In the genomic region with DNA sequence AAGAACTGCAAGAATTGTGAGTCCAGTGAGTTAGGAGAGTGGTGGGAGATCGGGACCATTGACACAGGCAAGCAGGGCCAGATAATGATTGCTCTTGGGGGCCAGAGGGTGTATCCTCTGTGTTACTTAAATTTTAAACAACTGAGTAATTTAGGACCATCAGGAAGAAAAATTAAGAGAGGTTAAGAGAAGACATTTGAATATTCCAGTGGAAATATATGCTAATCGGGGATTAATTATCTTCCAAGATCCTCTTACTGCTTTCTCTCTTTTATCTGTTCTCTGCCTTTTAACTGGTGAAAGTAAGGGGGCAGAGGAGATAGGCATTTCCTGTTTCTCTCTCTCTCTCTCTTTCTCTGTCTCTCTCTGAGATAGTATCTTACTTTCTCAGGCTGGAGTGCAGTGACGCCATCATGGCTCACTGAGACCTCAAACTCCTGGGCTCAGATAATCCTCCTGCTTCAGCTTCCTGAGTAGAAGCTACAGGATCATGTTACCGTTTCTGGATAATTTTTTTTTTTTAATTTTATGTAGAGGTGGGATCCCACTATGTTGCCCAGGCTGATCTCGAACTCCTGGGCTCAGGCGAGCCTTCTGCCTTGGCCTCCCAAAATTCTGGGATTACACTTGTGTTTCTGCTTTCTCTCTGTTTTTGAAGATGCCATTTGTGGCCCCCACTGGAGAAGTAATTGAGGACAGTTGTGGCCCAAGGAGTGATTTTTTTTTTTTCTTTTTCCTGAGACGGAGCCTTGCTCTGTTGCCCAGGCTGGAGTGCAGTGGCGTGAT, we compare ENCODE assay signal across 10 cellular contexts.
DNase-seq lines count a peak whose midpoint lies in the region; ATAC-seq and TF ChIP-seq lines count a peak whose summit lies in the region.
"Had no signal": no experiment of that assay in that cellular context is flagged by ENCODE, and none has a peak within 500 bp of the region (broad histone marks: within the 10 kb centered on the region; RNA-seq: fewer than 3 reads in every experiment).

No MANE protein-coding gene starts in this region.

- DNase-seq in activated CD8-positive, alpha-beta memory T cell treated with anti-CD3 and anti-CD28 coated beads, Interleukin-2, amount 10 ng/mL, durations not matched to agents 7 days and 5 days: no peak
- DNase-seq in activated CD8-positive, alpha-beta memory T cell treated with anti-CD3 and anti-CD28 coated beads for 24 hours: no peak
- DNase-seq in SJSA1 (ENCODE audit: low read depth in 1 of 2, low spot score in 2 of 2) (peak; percentile 53 to 57), chondrocyte (ENCODE audit: low spot score) (no peak), stomach (no peak), heart right ventricle (no peak)
- DNase-seq in stimulated activated CD4-positive, alpha-beta T cell treated with anti-CD3 and anti-CD28 coated beads, Interleukin-2, amount 100 ng/mL, for 24 hours: peak; percentile 20 to 42
- DNase-seq: esophagus squamous epithelium, MM.1S had no signal

- no peak overlapping the region for H3K4me3 Mint-ChIP-seq in activated CD8-positive, alpha-beta memory T cell treated with anti-CD3 and anti-CD28 coated beads, Interleukin-2, amount 10 ng/mL, durations not matched to agents 7 days and 5 days
- no peak overlapping the region for H3K4me3 Mint-ChIP-seq in chondrocyte (ENCODE audit: unreplicated experiment)

- H3K9me3 ChIP-seq in SJSA1 (replicated peaks) (no peaks in the 10 kb centered on the region), stomach (no peaks in the 10 kb centered on the region), gastroesophageal sphincter (no peaks in the 10 kb centered on the region), heart right ventricle (peaks cover 0 to 6% (median 0%) of the 10 kb centered on the region in 11 donors)
- H3K9me3 ChIP-seq: esophagus squamous epithelium had no signal

- H3K4me3 ChIP-seq in SJSA1 (no peak overlapping the region), stomach (no peak overlapping the region), gastroesophageal sphincter (no peak overlapping the region), heart right ventricle (no peak overlapping the region)
- H3K4me3 ChIP-seq: esophagus squamous epithelium had no signal

- no peaks in the 10 kb centered on the region for H3K27me3 Mint-ChIP-seq in activated CD8-positive, alpha-beta memory T cell treated with anti-CD3 and anti-CD28 coated beads, Interleukin-2, amount 10 ng/mL, durations not matched to agents 7 days and 5 days
- no peaks in the 10 kb centered on the region for H3K27me3 Mint-ChIP-seq in chondrocyte (ENCODE audit: low read depth)

- intact Hi-C loops in stomach (cut with DNase I; ENCODE audit: low total_unique reads): no loop called here
- intact Hi-C loops in heart right ventricle (cut with DNase I): no loop called here

- H3K4me1 ChIP-seq in SJSA1 (replicated peaks) (peaks cover 11% of the 10 kb centered on the region), stomach (peaks cover 0 to 4% (median 0%) of the 10 kb centered on the region in 4 donors), gastroesophageal sphincter (no peaks in the 10 kb centered on the region), heart right ventricle (peaks cover 0 to 11% (median 0%) of the 10 kb centered on the region in 9 donors)

- H3K9me3 Mint-ChIP-seq in activated CD8-positive, alpha-beta memory T cell treated with anti-CD3 and anti-CD28 coated beads, Interleukin-2, amount 10 ng/mL, durations not matched to agents 7 days and 5 days (ENCODE audit: low read depth): no peaks in the 10 kb centered on the region
- H3K9me3 Mint-ChIP-seq in chondrocyte (ENCODE audit: low read depth): no peaks in the 10 kb centered on the region

- CTCF ChIA-PET in activated CD8-positive, alpha-beta memory T cell treated with anti-CD3 and anti-CD28 coated beads, Interleukin-2, amount 10 ng/mL, durations not matched to agents 7 days and 5 days (lab: Charles Lee): no interaction called here

- no peak for TF ChIP-seq POLR2A in stomach (IDR thresholded peaks at IDR 0.05)
- no peak for TF ChIP-seq POLR2A in gastroesophageal sphincter (IDR thresholded peaks at IDR 0.05)

- H3K27ac ChIP-seq in SJSA1 (peak overlapping the region; percentile 60), stomach (no peak overlapping the region), gastroesophageal sphincter (no peak overlapping the region), heart right ventricle (no peak overlapping the region)
- H3K27ac ChIP-seq: esophagus squamous epithelium had no signal

- TF ChIP-seq EP300 in stomach (IDR thresholded peaks at IDR 0.05) (no peak), gastroesophageal sphincter (IDR thresholded peaks at IDR 0.05) (no peak)

- H3K27ac Mint-ChIP-seq in activated CD8-positive, alpha-beta memory T cell treated with anti-CD3 and anti-CD28 coated beads, Interleukin-2, amount 10 ng/mL, durations not matched to agents 7 days and 5 days: no peak overlapping the region
- peak overlapping the region; percentile 74 for H3K27ac Mint-ChIP-seq in chondrocyte (ENCODE audit: unreplicated experiment)

- ATAC-seq in activated CD8-positive, alpha-beta memory T cell treated with anti-CD3 and anti-CD28 coated beads, Interleukin-2, amount 10 ng/mL, durations not matched to agents 7 days and 5 days: peak; percentile 65
- ATAC-seq in gastroesophageal sphincter (no peak), heart right ventricle (no peak)

- TF ChIP-seq CTCF in chondrocyte (IDR thresholded peaks at IDR 0.05): no peak
- TF ChIP-seq CTCF in stomach (IDR thresholded peaks at IDR 0.05): no peak
- no peak for TF ChIP-seq CTCF in gastroesophageal sphincter (IDR thresholded peaks at IDR 0.05)
- no peak for TF ChIP-seq CTCF in heart right ventricle (IDR thresholded peaks at IDR 0.05)

- 89 to 93% (median 90%) methylated on average over 8 of the region's 8 CpGs for WGBS in stomach, 5 donors
- WGBS in gastroesophageal sphincter (ENCODE audit: low coverage in 1 of 2), 2 donors: 84 to 87% methylated on average over 4 to 8 of the region's 8 CpGs
- 83 to 84% methylated on average over 8 of the region's 8 CpGs for WGBS in heart right ventricle, 2 donors

- peaks cover 9% of the 10 kb centered on the region for H3K4me1 Mint-ChIP-seq in activated CD8-positive, alpha-beta memory T cell treated with anti-CD3 and anti-CD28 coated beads, Interleukin-2, amount 10 ng/mL, durations not matched to agents 7 days and 5 days
- H3K4me1 Mint-ChIP-seq in chondrocyte (ENCODE audit: low read depth): peaks cover 14% of the 10 kb centered on the region

- H3K36me3 Mint-ChIP-seq in activated CD8-positive, alpha-beta memory T cell treated with anti-CD3 and anti-CD28 coated beads, Interleukin-2, amount 10 ng/mL, durations not matched to agents 7 days and 5 days: no peaks in the 10 kb centered on the region
- H3K36me3 Mint-ChIP-seq in chondrocyte (ENCODE audit: low read depth): no peaks in the 10 kb centered on the region

- H3K36me3 ChIP-seq in SJSA1 (0 out of 2 replicates have a peak, but pooled peaks cover 1% of the 10 kb centered on the region), stomach (peaks cover 0 to 3% (median 2%) of the 10 kb centered on the region in 4 donors), gastroesophageal sphincter (peaks cover 0 to 4% of the 10 kb centered on the region in 2 donors), heart right ventricle (peaks cover 0 to 3% (median 0%) of the 10 kb centered on the region in 9 donors)
- H3K36me3 ChIP-seq: esophagus squamous epithelium had no signal

- H3K27me3 ChIP-seq in SJSA1 (replicated peaks): no peaks in the 10 kb centered on the region
- H3K27me3 ChIP-seq in stomach: no peaks in the 10 kb centered on the region
- H3K27me3 ChIP-seq in gastroesophageal sphincter: no peaks in the 10 kb centered on the region
- H3K27me3 ChIP-seq in heart right ventricle: no peaks in the 10 kb centered on the region
- H3K27me3 ChIP-seq: esophagus squamous epithelium had no signal

Comparison
In these comparisons a context has a peak if more than half of its experiments do, and no peak if none do; other contexts are left out.
1. DNase-seq: peak in SJSA1 (2 of 2) and stimulated activated CD4-positive, alpha-beta T cell treated with anti-CD3 and anti-CD28 coated beads, Interleukin-2, amount 100 ng/mL, for 24 hours (2 of 2); none in activated CD8-positive, alpha-beta memory T cell treated with anti-CD3 and anti-CD28 coated beads, Interleukin-2, amount 10 ng/mL, durations not matched to agents 7 days and 5 days (single experiment), activated CD8-positive, alpha-beta memory T cell treated with anti-CD3 and anti-CD28 coated beads for 24 hours (single experiment), chondrocyte (single experiment), stomach (single experiment) and heart right ventricle (0 of 2).